Comparison of ENCODE assay signal across 18 cellular contexts in the genomic region with DNA sequence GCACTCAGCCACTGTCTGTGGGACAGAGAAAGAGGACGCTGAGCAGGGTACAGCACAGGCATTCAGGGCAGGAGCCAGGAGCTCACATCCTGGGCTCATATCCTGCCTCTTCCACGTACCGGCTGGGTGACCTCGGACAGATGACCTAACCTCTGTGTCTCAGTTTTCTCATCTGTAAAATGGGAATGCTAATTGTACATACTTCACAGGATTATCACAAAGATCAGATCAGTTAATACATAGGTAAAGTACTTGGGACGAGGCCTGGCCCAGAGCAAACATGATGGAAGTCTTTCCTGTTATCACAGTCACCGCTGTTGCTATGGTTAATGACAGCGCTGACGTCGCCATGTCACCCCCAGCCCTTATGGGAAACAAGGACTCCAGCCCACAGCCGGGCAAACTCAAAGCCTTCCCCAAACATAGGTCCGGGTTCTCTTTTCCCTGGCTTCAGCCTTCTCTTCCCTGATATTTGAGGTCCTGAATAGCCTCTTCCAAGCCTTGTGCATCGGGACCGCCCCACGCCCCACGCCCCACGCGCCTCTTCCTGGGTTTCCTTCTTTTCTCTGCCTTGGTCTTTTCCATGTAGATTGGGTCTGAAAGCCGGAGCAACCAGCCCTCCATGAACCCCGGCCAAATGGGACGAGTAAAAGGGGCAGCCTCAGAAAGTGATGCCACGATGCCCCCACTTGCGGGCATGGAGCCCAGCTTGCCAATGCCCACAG.
DNase-seq lines count a peak whose midpoint lies in the region; ATAC-seq, FAIRE-seq and TF ChIP-seq lines count a peak whose summit lies in the region.
"Had no signal": no experiment of that assay in that cellular context is flagged by ENCODE, and none has a peak within 500 bp of the region (broad histone marks: within the 10 kb centered on the region; RNA-seq: fewer than 3 reads in every experiment).

No MANE protein-coding gene starts in this region.

- TF ChIP-seq POLR2A in A549 (IDR thresholded peaks at IDR 0.05; ENCODE audit: low read length) = no peak
- TF ChIP-seq POLR2A in gastrocnemius medialis (IDR thresholded peaks at IDR 0.05) = no peak

- H3K79me2 ChIP-seq in fibroblast of lung (ENCODE audit: control insufficient read depth, insufficient read depth, low read length) = no peaks in the 10 kb centered on the region

- H3K27ac ChIP-seq in A549 (peak overlapping the region in 1 of 2 experiments; percentile 91; a peak in 3 of 6 replicates), fibroblast of lung (ENCODE audit: insufficient read depth, low read length) (peak overlapping the region; percentile 75), gastrocnemius medialis (peak overlapping the region in 3 of 4 donors; percentile 81 to 95 (median 83)), foreskin keratinocyte (no peak overlapping the region)
- H3K27ac ChIP-seq: HL-60 had no signal

- H3K4me1 ChIP-seq in A549 (peaks cover 38% of the 10 kb centered on the region), fibroblast of lung (ENCODE audit: control insufficient read depth, extremely low read depth, insufficient read depth, low read length) (peaks cover 28% of the 10 kb centered on the region), gastrocnemius medialis (peaks cover 26 to 35% of the 10 kb centered on the region in 2 donors), foreskin keratinocyte (peaks cover 14% of the 10 kb centered on the region)

- DNase-seq in A549 (ENCODE audit: low read depth in 1 of 2, low spot score in 1 of 2) (no peak), fibroblast of lung (ENCODE audit: low read depth in 2 of 2) (no peak), gastrocnemius medialis (no peak), foreskin keratinocyte (no peak), NCI-H1930 (lab: John Stamatoyannopoulos, UW) (no peak), MV-4-11 (lab: John Stamatoyannopoulos, UW) (no peak), RKO (ENCODE audit: low spot score) (no peak)
- DNase-seq: activated CD4-positive, alpha-beta T cell treated with anti-CD3 and anti-CD28 coated beads for 1 hour; activated CD8-positive, alpha-beta memory T cell treated with anti-CD3 and anti-CD28 coated beads, Interleukin-2, amount 50 U/mL, for 48 hours; activated naive CD4-positive, alpha-beta T cell treated with Interleukin-2 at 50 U/mL for 16 hours; endodermal cell; foreskin melanocyte; NCI-H1436; NCI-H446; occipital lobe had no signal

- H3K27ac Mint-ChIP-seq in activated T-helper 17 cell treated with anti-CD3 and anti-CD28 coated beads, Interleukin-2, amount 50 U/mL, for 72 hours = peak overlapping the region; percentile 13
- H3K27ac Mint-ChIP-seq: endodermal cell had no signal

- no peaks in the 10 kb centered on the region for H4K20me1 ChIP-seq in fibroblast of lung (ENCODE audit: control insufficient read depth, extremely low read depth, insufficient read depth, low read length)

- H3K4me1 Mint-ChIP-seq in activated T-helper 17 cell treated with anti-CD3 and anti-CD28 coated beads, Interleukin-2, amount 50 U/mL, for 72 hours = no peaks in the 10 kb centered on the region
- H3K4me1 Mint-ChIP-seq: endodermal cell had no signal

- H3K4me3 Mint-ChIP-seq in activated T-helper 17 cell treated with anti-CD3 and anti-CD28 coated beads, Interleukin-2, amount 50 U/mL, for 72 hours = no peak overlapping the region
- H3K4me3 Mint-ChIP-seq: endodermal cell had no signal

- no peak for TF ChIP-seq CTCF in A549 (IDR thresholded peaks at IDR 0.05)
- no peak for TF ChIP-seq CTCF in fibroblast of lung (conservative IDR thresholded peaks at IDR 0.05 in 1 of 2, IDR thresholded peaks at IDR 0.05 in 1 of 2; ENCODE audit: low read depth in 1 of 2, low read length in 2 of 2)
- TF ChIP-seq CTCF in gastrocnemius medialis (IDR thresholded peaks at IDR 0.05 in 4 of 5, conservative IDR thresholded peaks at IDR 0.05 in 1 of 5) = no peak
- no peak for TF ChIP-seq CTCF in foreskin keratinocyte (conservative IDR thresholded peaks at IDR 0.05)

- no peak for TF ChIP-seq EP300 in A549 (IDR thresholded peaks at IDR 0.05)

- POLR2A ChIA-PET in A549 (lab: Yijun Ruan, JAX) = no interaction called here

- H3K27me3 ChIP-seq in fibroblast of lung (ENCODE audit: control insufficient read depth, insufficient read depth, low read length) (no peaks in the 10 kb centered on the region), gastrocnemius medialis (no peaks in the 10 kb centered on the region), foreskin keratinocyte (no peaks in the 10 kb centered on the region)

- intact Hi-C loops in gastrocnemius medialis (cut with DNase I; ENCODE audit: low total_unique reads) = no loop called here

- H2AFZ ChIP-seq in fibroblast of lung (ENCODE audit: low read length) = no peak overlapping the region

- H3K4me2 ChIP-seq in A549 (no peak overlapping the region), fibroblast of lung (ENCODE audit: extremely low read depth, insufficient read depth, low read length) (no peak overlapping the region)

- TF ChIP-seq RAD21 in A549 (conservative IDR thresholded peaks at IDR 0.05 in 1 of 2, IDR thresholded peaks at IDR 0.05 in 1 of 2) = no peak

- no peaks in the 10 kb centered on the region for H3K9me3 ChIP-seq in A549
- H3K9me3 ChIP-seq in fibroblast of lung (ENCODE audit: control insufficient read depth, insufficient read depth, low read depth, low read length) = no peaks in the 10 kb centered on the region
- H3K9me3 ChIP-seq in gastrocnemius medialis = no peaks in the 10 kb centered on the region

- no peaks in the 10 kb centered on the region for H3K9me3 Mint-ChIP-seq in activated T-helper 17 cell treated with anti-CD3 and anti-CD28 coated beads, Interleukin-2, amount 50 U/mL, for 72 hours
- H3K9me3 Mint-ChIP-seq: endodermal cell had no signal

- CTCF ChIA-PET in A549 (lab: Yijun Ruan, JAX) = interaction anchor here (0.6 to 2.1 kb wide), 6 partner anchors 11 to 40 kb away, joined by 3 to 6 read pairs (median 4); no protein-coding TSS in a partner anchor

- H3K27me3 Mint-ChIP-seq in activated T-helper 17 cell treated with anti-CD3 and anti-CD28 coated beads, Interleukin-2, amount 50 U/mL, for 72 hours = no peaks in the 10 kb centered on the region

- 95% methylated on average over 22 of the region's 22 CpGs for WGBS in A549 (ENCODE audit: missing lambda C conversion rate)

- in situ Hi-C loops in gastrocnemius medialis (cut with MboI; ENCODE audit: low sequenced_read_pairs in 4 of 4) = no loop called here

- H3K4me3 ChIP-seq in A549 = no peak overlapping the region
- H3K4me3 ChIP-seq in fibroblast of lung (replicated peaks in 1 of 4; ENCODE audit: control extremely low read depth in 1 of 4, insufficient read depth in 1 of 4, low read depth in 3 of 4, low read length in 4 of 4) = no peak overlapping the region
- no peak overlapping the region for H3K4me3 ChIP-seq in gastrocnemius medialis
- H3K4me3 ChIP-seq: skin epidermis had no signal

- ATAC-seq in A549 (no peak), gastrocnemius medialis (no peak), foreskin keratinocyte (no peak)
- ATAC-seq in activated T-helper 17 cell treated with anti-CD3 and anti-CD28 coated beads, Interleukin-2, amount 50 U/mL, for 72 hours (replicated peaks) = no peak

- H3K36me3 Mint-ChIP-seq in activated T-helper 17 cell treated with anti-CD3 and anti-CD28 coated beads, Interleukin-2, amount 50 U/mL, for 72 hours (ENCODE audit: low read depth) = peaks cover 61% of the 10 kb centered on the region

- peak overlapping the region; percentile 39 for H3K9ac ChIP-seq in fibroblast of lung (ENCODE audit: insufficient read depth, low read length)

- no peak for FAIRE-seq in A549 (lab: Jason Lieb, UNC)

- H3K36me3 ChIP-seq in fibroblast of lung (ENCODE audit: control insufficient read depth, insufficient read depth, low read length) (peaks cover 8% of the 10 kb centered on the region), gastrocnemius medialis (peaks cover 0 to 18% of the 10 kb centered on the region in 2 donors)

TF ChIP-seq in A549, 52 proteins besides CTCF, POLR2A, EP300 and RAD21:
- TF ChIP-seq RCOR1 (IDR thresholded peaks at IDR 0.05; ENCODE audit: low read depth, low read length) = no peak
- TF ChIP-seq ZFP36 (IDR thresholded peaks at IDR 0.05; ENCODE audit: borderline replicate concordance, partially characterized antibody) = no peak
- TF ChIP-seq KDM1A (IDR thresholded peaks at IDR 0.05; ENCODE audit: low read depth) = peak; percentile 58; the same call in 1 of the 2 replicates
